Comparison of ENCODE assay signal across 26 cellular contexts in the genomic region with DNA sequence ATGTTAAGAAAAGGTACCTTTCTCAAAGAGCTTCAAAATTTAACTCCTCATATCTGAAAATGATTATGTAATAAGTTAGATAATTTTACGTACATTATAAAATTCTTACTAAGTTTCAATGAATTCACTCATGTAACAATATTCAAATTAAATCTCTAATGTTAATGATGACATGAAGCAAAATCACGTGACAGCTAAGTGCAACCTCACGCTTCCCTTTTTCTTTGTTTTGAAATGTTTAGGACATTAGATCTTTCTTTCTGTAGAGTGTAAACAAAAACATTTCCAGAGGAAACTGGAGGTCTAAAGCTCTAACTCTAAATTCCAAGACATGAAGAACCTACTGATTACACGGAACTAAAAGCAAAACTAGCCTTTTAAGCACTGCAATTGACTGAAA.
A peak's percentile ranks its signal among the peaks of the same experiment; 100 is the strongest.
DNase-seq lines count a peak whose midpoint lies in the region; ATAC-seq, FAIRE-seq and TF ChIP-seq lines count a peak whose summit lies in the region.
"Had no signal": no experiment of that assay in that cellular context is flagged by ENCODE, and none has a peak within 500 bp of the region (broad histone marks: within the 10 kb centered on the region; RNA-seq: fewer than 3 reads in every experiment).

No MANE protein-coding gene starts in this region.

- peaks cover 48% of the 10 kb centered on the region for H3K4me1 Mint-ChIP-seq in neural progenitor cell
- no peaks in the 10 kb centered on the region for H3K4me1 Mint-ChIP-seq in activated naive CD8-positive, alpha-beta T cell treated with anti-CD3 and anti-CD28 coated beads, Interleukin-2, amount 50 U/mL, for 24 hours
- H3K4me1 Mint-ChIP-seq: activated CD4-positive, alpha-beta T cell treated with anti-CD3 and anti-CD28 coated beads, Interleukin-2, amount 10 ng/mL, durations not matched to agents 7 days and 5 days; stimulated activated effector memory CD8-positive, alpha-beta T cell treated with anti-CD3 and anti-CD28 coated beads, Interleukin-12 subunit alpha, Interleukin-12 subunit beta, amount 100 ng/mL, for 72 hours had no signal

- H3K79me2 ChIP-seq in neural progenitor cell (ENCODE audit: low read depth): no peaks in the 10 kb centered on the region
- H3K79me2 ChIP-seq: parathyroid adenoma had no signal

- H3K36me3 ChIP-seq in neural progenitor cell: no peaks in the 10 kb centered on the region
- H3K36me3 ChIP-seq: MG63, right atrium auricular region had no signal

- peak; percentile 80 to 82 for DNase-seq in NOMO-1 (lab: John Stamatoyannopoulos, UW; ENCODE audit: unreplicated experiment in 2 of 2)
- DNase-seq in caudate nucleus (lab: John Stamatoyannopoulos, UW): no peak
- no peak for DNase-seq in neural progenitor cell (ENCODE audit: low spot score)
- no peak for DNase-seq in DMS153 (lab: John Stamatoyannopoulos, UW)
- DNase-seq in activated naive CD8-positive, alpha-beta T cell treated with anti-CD3 and anti-CD28 coated beads, Interleukin-2, amount 50 U/mL, for 24 hours: no peak
- DNase-seq in OCI-M1 (lab: John Stamatoyannopoulos, UW): no peak
- DNase-seq: ACHN; activated CD4-positive, alpha-beta T cell treated with anti-CD3 and anti-CD28 coated beads, Interleukin-2, amount 10 ng/mL, durations not matched to agents 7 days and 5 days; activated naive CD4-positive, alpha-beta T cell treated with anti-CD3 and anti-CD28 coated beads for 36 hours; activated T-cell treated with anti-CD3 and anti-CD28 coated beads, Interleukin-2, amount 50 U/mL, for 72 hours; amygdala; Caco-2; left ventricle myocardium inferior; MG63; naive thymus-derived CD4-positive, alpha-beta T cell; stimulated activated CD4-positive, alpha-beta T cell treated with anti-CD3 and anti-CD28 coated beads, Interleukin-2, amount 100 ng/mL, for 48 hours had no signal

- peaks cover 43% of the 10 kb centered on the region for H4K20me1 ChIP-seq in neural progenitor cell (ENCODE audit: low read depth)

- no peak for ATAC-seq in GM21390 (IDR thresholded peaks at IDR 0.05; ENCODE audit: unreplicated experiment)
- ATAC-seq in activated naive CD8-positive, alpha-beta T cell treated with anti-CD3 and anti-CD28 coated beads, Interleukin-2, amount 50 U/mL, for 24 hours: no peak
- ATAC-seq: activated T-cell treated with anti-CD3 and anti-CD28 coated beads, Interleukin-2, amount 50 U/mL, for 72 hours; naive thymus-derived CD4-positive, alpha-beta T cell; SK-N-SH treated with all-trans-retinoic acid at 6 μM for 48 hours; stimulated activated effector memory CD8-positive, alpha-beta T cell treated with anti-CD3 and anti-CD28 coated beads, Interleukin-12 subunit alpha, Interleukin-12 subunit beta, amount 100 ng/mL, for 72 hours had no signal

- H3K27me3 Mint-ChIP-seq in neural progenitor cell (ENCODE audit: insufficient read depth, low read depth): peaks cover 5% of the 10 kb centered on the region
- no peaks in the 10 kb centered on the region for H3K27me3 Mint-ChIP-seq in activated naive CD8-positive, alpha-beta T cell treated with anti-CD3 and anti-CD28 coated beads, Interleukin-2, amount 50 U/mL, for 24 hours
- H3K27me3 Mint-ChIP-seq: activated CD4-positive, alpha-beta T cell treated with anti-CD3 and anti-CD28 coated beads, Interleukin-2, amount 10 ng/mL, durations not matched to agents 7 days and 5 days; dendritic cell treated with granulocyte-macrophage colony-stimulating factor and Interleukin-4, amounts not matched to agents 40 ng/mL and 50 ng/mL, for 4 days; naive thymus-derived CD4-positive, alpha-beta T cell had no signal

- H3K9me3 ChIP-seq in neural progenitor cell (ENCODE audit: low read depth): no peaks in the 10 kb centered on the region
- H3K9me3 ChIP-seq: Caco-2, left ventricle myocardium inferior, MG63, right atrium auricular region, suprapubic skin had no signal

- peaks cover 3% of the 10 kb centered on the region for H3K9me3 Mint-ChIP-seq in neural progenitor cell
- no peaks in the 10 kb centered on the region for H3K9me3 Mint-ChIP-seq in activated naive CD8-positive, alpha-beta T cell treated with anti-CD3 and anti-CD28 coated beads, Interleukin-2, amount 50 U/mL, for 24 hours
- H3K9me3 Mint-ChIP-seq: activated CD4-positive, alpha-beta T cell treated with anti-CD3 and anti-CD28 coated beads, Interleukin-2, amount 10 ng/mL, durations not matched to agents 7 days and 5 days; activated naive CD4-positive, alpha-beta T cell treated with anti-CD3 and anti-CD28 coated beads for 36 hours; activated T-cell treated with anti-CD3 and anti-CD28 coated beads, Interleukin-2, amount 50 U/mL, for 72 hours; dendritic cell treated with granulocyte-macrophage colony-stimulating factor and Interleukin-4, amounts not matched to agents 40 ng/mL and 50 ng/mL, for 4 days; naive thymus-derived CD4-positive, alpha-beta T cell; stimulated activated effector memory CD8-positive, alpha-beta T cell treated with anti-CD3 and anti-CD28 coated beads, Interleukin-12 subunit alpha, Interleukin-12 subunit beta, amount 100 ng/mL, for 72 hours had no signal

- peaks cover 78% of the 10 kb centered on the region for H3K4me1 ChIP-seq in neural progenitor cell
- H3K4me1 ChIP-seq: Caco-2, parathyroid adenoma, suprapubic skin had no signal

- H2AFZ ChIP-seq in neural progenitor cell (replicated peaks): no peak overlapping the region
- H2AFZ ChIP-seq: parathyroid adenoma had no signal

- peak overlapping the region; percentile 65 for H3K4me2 ChIP-seq in neural progenitor cell

- no peak overlapping the region for H3K9ac ChIP-seq in neural progenitor cell
- H3K9ac ChIP-seq: parathyroid adenoma had no signal

- peak overlapping the region; percentile 25 for H3K4me3 ChIP-seq in neural progenitor cell
- H3K4me3 ChIP-seq: left ventricle myocardium inferior, MG63, right atrium auricular region, suprapubic skin had no signal

- H3K27ac ChIP-seq in caudate nucleus (ENCODE audit: low read depth, low read length): peak overlapping the region; percentile 65
- H3K27ac ChIP-seq in neural progenitor cell: peak overlapping the region; percentile 8
- H3K27ac ChIP-seq: left ventricle myocardium inferior, parathyroid adenoma, right atrium auricular region, RWPE1, suprapubic skin had no signal

- H3K4me3 Mint-ChIP-seq in neural progenitor cell: peak overlapping the region; percentile 42
- no peak overlapping the region for H3K4me3 Mint-ChIP-seq in activated naive CD8-positive, alpha-beta T cell treated with anti-CD3 and anti-CD28 coated beads, Interleukin-2, amount 50 U/mL, for 24 hours
- H3K4me3 Mint-ChIP-seq: activated CD4-positive, alpha-beta T cell treated with anti-CD3 and anti-CD28 coated beads, Interleukin-2, amount 10 ng/mL, durations not matched to agents 7 days and 5 days; activated naive CD4-positive, alpha-beta T cell treated with anti-CD3 and anti-CD28 coated beads for 36 hours; activated T-cell treated with anti-CD3 and anti-CD28 coated beads, Interleukin-2, amount 50 U/mL, for 72 hours; dendritic cell treated with granulocyte-macrophage colony-stimulating factor and Interleukin-4, amounts not matched to agents 40 ng/mL and 50 ng/mL, for 4 days; naive thymus-derived CD4-positive, alpha-beta T cell; stimulated activated effector memory CD8-positive, alpha-beta T cell treated with anti-CD3 and anti-CD28 coated beads, Interleukin-12 subunit alpha, Interleukin-12 subunit beta, amount 100 ng/mL, for 72 hours had no signal

- FAIRE-seq in G401.6 (lab: Jason Lieb, UNC): peak; percentile 78
- FAIRE-seq: bronchial epithelial cell had no signal

- peaks cover 12% of the 10 kb centered on the region for H3K36me3 Mint-ChIP-seq in neural progenitor cell
- H3K36me3 Mint-ChIP-seq in activated naive CD8-positive, alpha-beta T cell treated with anti-CD3 and anti-CD28 coated beads, Interleukin-2, amount 50 U/mL, for 24 hours (ENCODE audit: low read depth): peaks cover 10% of the 10 kb centered on the region

- H3F3A ChIP-seq in neural progenitor cell (ENCODE audit: low read depth): peaks cover 52% of the 10 kb centered on the region

- no peaks in the 10 kb centered on the region for H3K27me3 ChIP-seq in neural progenitor cell
- H3K27me3 ChIP-seq: MG63, right atrium auricular region, suprapubic skin had no signal

- TF ChIP-seq CTCF in neural progenitor cell (IDR thresholded peaks at IDR 0.05): no peak

- no peak overlapping the region for H3K27ac Mint-ChIP-seq in neural progenitor cell
- H3K27ac Mint-ChIP-seq in activated naive CD8-positive, alpha-beta T cell treated with anti-CD3 and anti-CD28 coated beads, Interleukin-2, amount 50 U/mL, for 24 hours: no peak overlapping the region
- H3K27ac Mint-ChIP-seq: activated CD4-positive, alpha-beta T cell treated with anti-CD3 and anti-CD28 coated beads, Interleukin-2, amount 10 ng/mL, durations not matched to agents 7 days and 5 days; activated naive CD4-positive, alpha-beta T cell treated with anti-CD3 and anti-CD28 coated beads for 36 hours; activated T-cell treated with anti-CD3 and anti-CD28 coated beads, Interleukin-2, amount 50 U/mL, for 72 hours; dendritic cell treated with granulocyte-macrophage colony-stimulating factor and Interleukin-4, amounts not matched to agents 40 ng/mL and 50 ng/mL, for 4 days; naive thymus-derived CD4-positive, alpha-beta T cell; stimulated activated effector memory CD8-positive, alpha-beta T cell treated with anti-CD3 and anti-CD28 coated beads, Interleukin-12 subunit alpha, Interleukin-12 subunit beta, amount 100 ng/mL, for 72 hours had no signal

Comparison
In these comparisons a context has a peak if more than half of its experiments do, and no peak if none do; other contexts are left out.
1. DNase-seq: peak in NOMO-1 (2 of 2); none in caudate nucleus (0 of 61), neural progenitor cell (single experiment), DMS153 (single experiment), activated naive CD8-positive, alpha-beta T cell treated with anti-CD3 and anti-CD28 coated beads, Interleukin-2, amount 50 U/mL, for 24 hours (single experiment) and OCI-M1 (single experiment).